In genomic region chr11:71172680-71173079, GRCh38 we compare ENCODE assay signal across 14 cellular contexts.
"Had no signal": no experiment of that assay in that cellular context is flagged by ENCODE, and none has a peak within 500 bp of the region (broad histone marks: within the 10 kb centered on the region; RNA-seq: fewer than 3 reads in every experiment).

No MANE protein-coding gene starts in this region.

- DNase-seq: colonic mucosa; effector CD4-positive, alpha-beta T cell; glutamatergic neuron; mammary epithelial cell; natural killer cell; stimulated activated CD4-positive, alpha-beta T cell treated with anti-CD3 and anti-CD28 coated beads, Interleukin-4, amount 100 ng/mL, for 1 hour; stimulated activated CD8-positive, alpha-beta memory T cell treated with anti-CD3 and anti-CD28 coated beads, Interleukin-4, amount 100 ng/mL, for 48 hours; stimulated activated naive CD8-positive, alpha-beta T cell treated with anti-CD3 and anti-CD28 coated beads, Interleukin-15, Interleukin-2, amounts not matched to agents 100 U/mL and 50 U/mL, for 24 hours; thyroid gland; uterus had no signal

- H3K4me1 ChIP-seq: colonic mucosa, right atrium auricular region, suprapubic skin, thyroid gland, uterus had no signal

- H3K9me3 ChIP-seq: colonic mucosa, thyroid gland, uterus had no signal

- ATAC-seq: natural killer cell; stimulated activated effector memory CD8-positive, alpha-beta T cell treated with anti-CD3 and anti-CD28 coated beads, Interleukin-12 subunit alpha, Interleukin-12 subunit beta, amount 100 ng/mL, for 72 hours; stimulated activated naive CD8-positive, alpha-beta T cell treated with anti-CD3 and anti-CD28 coated beads, Interleukin-15, Interleukin-2, amounts not matched to agents 100 U/mL and 50 U/mL, for 24 hours had no signal

- H3K27ac ChIP-seq: colonic mucosa, right atrium auricular region, suprapubic skin, thyroid gland, uterus had no signal

- H3K27me3 ChIP-seq: colonic mucosa, right atrium auricular region, suprapubic skin, thyroid gland, uterus had no signal

- H3K4me3 ChIP-seq: colonic mucosa, right atrium auricular region, smooth muscle cell, suprapubic skin, thyroid gland, uterus had no signal
